In the genomic region with DNA sequence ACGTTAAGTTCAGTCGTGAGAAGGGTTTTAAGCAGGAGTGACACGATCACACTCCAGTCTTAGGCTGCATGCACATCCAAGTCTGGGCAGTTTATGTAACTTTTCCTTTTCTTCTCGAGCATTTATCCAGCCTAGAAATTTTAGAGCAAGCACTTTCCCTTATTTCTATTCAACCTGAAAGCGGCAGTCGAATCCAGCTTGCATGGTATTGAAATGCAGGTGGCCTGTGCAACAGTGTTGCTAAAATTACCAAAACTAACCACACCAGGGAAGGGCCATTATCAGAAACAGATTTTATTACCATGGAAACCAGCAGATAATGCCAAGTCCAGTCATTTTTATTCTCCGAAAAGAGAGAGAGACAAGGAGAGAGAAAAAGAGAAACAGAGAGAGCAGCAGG, we compare ENCODE assay signal across 16 cellular contexts.
DNase-seq lines count a peak whose midpoint lies in the region; ATAC-seq and TF ChIP-seq lines count a peak whose summit lies in the region.
"Had no signal": no experiment of that assay in that cellular context is flagged by ENCODE, and none has a peak within 500 bp of the region (broad histone marks: within the 10 kb centered on the region; RNA-seq: fewer than 3 reads in every experiment).

No MANE protein-coding gene starts in this region.

- no peak for ATAC-seq in HG03108 (IDR thresholded peaks at IDR 0.05; ENCODE audit: unreplicated experiment)
- ATAC-seq: A549; CD8-positive, alpha-beta T cell had no signal

- peak overlapping the region in 1 of 59 donors; percentile 34 for H3K4me3 ChIP-seq in dorsolateral prefrontal cortex
- H3K4me3 ChIP-seq: A549 had no signal

- H3K27me3 ChIP-seq in dorsolateral prefrontal cortex: peaks cover 0 to 12% (median 0%) of the 10 kb centered on the region in 45 donors

- H3K27ac Mint-ChIP-seq in IgD-negative memory B cell: peak overlapping the region in 2 of 3 donors; percentile 48 to 77
- H3K27ac Mint-ChIP-seq in glutamatergic neuron (ENCODE audit: unreplicated experiment): no peak overlapping the region
- H3K27ac Mint-ChIP-seq: CD8-positive, alpha-beta T cell; HFFc6 had no signal

- H3K4me3 Mint-ChIP-seq in IgD-negative memory B cell (no peak overlapping the region), glutamatergic neuron (ENCODE audit: unreplicated experiment) (no peak overlapping the region)
- H3K4me3 Mint-ChIP-seq: CD8-positive, alpha-beta T cell; HFFc6 had no signal

- H3K27me3 Mint-ChIP-seq in IgD-negative memory B cell (peaks cover 20% of the 10 kb centered on the region), glutamatergic neuron (ENCODE audit: unreplicated experiment) (peaks cover 8% of the 10 kb centered on the region)

- DNase-seq in RPMI8226 (peak; percentile 62), dorsolateral prefrontal cortex (no peak), superior temporal gyrus (ENCODE audit: extremely low spot score) (peak; percentile 61), glutamatergic neuron (no peak)
- no peak for DNase-seq in activated CD4-positive, alpha-beta T cell treated with anti-CD3 and anti-CD28 coated beads for 1 hour
- DNase-seq: CD8-positive, alpha-beta T cell; COR-L47; DMS153; DMS79 treated with DMSO at 0.1 percent for 48 hours; EL; HCEC 1CT; HFFc6 had no signal

- H3K4me1 Mint-ChIP-seq in IgD-negative memory B cell (peaks cover 14 to 37% (median 31%) of the 10 kb centered on the region in 3 donors), glutamatergic neuron (ENCODE audit: low read depth, unreplicated experiment) (no peaks in the 10 kb centered on the region)
- H3K4me1 Mint-ChIP-seq: CD14-positive monocyte had no signal

- peak overlapping the region in 47 of 59 donors; percentile 14 to 89 (median 68) for H3K27ac ChIP-seq in dorsolateral prefrontal cortex
- H3K27ac ChIP-seq: A549 had no signal

- TF ChIP-seq CTCF in dorsolateral prefrontal cortex (IDR thresholded peaks at IDR 0.05 in 54 of 56, conservative IDR thresholded peaks at IDR 0.05 in 2 of 56; ENCODE audit: low read depth in 1 of 56, partially characterized antibody in 56 of 56) (no peak), glutamatergic neuron (IDR thresholded peaks at IDR 0.05; ENCODE audit: partially characterized antibody, unreplicated experiment) (no peak)

- intact Hi-C loops in dorsolateral prefrontal cortex (cut with DNase I): no loop called here

- H3K9me3 Mint-ChIP-seq in IgD-negative memory B cell: peaks cover 0 to 4% (median 3%) of the 10 kb centered on the region in 3 donors
- H3K9me3 Mint-ChIP-seq in glutamatergic neuron (ENCODE audit: unreplicated experiment): peaks cover 5% of the 10 kb centered on the region
- H3K9me3 Mint-ChIP-seq: CD8-positive, alpha-beta T cell had no signal

- peaks cover 3% of the 10 kb centered on the region for H3K36me3 Mint-ChIP-seq in IgD-negative memory B cell
- no peaks in the 10 kb centered on the region for H3K36me3 Mint-ChIP-seq in glutamatergic neuron (ENCODE audit: unreplicated experiment)
- H3K36me3 Mint-ChIP-seq: CD14-positive monocyte; CD8-positive, alpha-beta T cell had no signal

Comparison
In these comparisons a context has a peak if more than half of its experiments do, and no peak if none do; other contexts are left out.
1. DNase-seq: peak in RPMI8226 (single experiment) and superior temporal gyrus (single experiment); none in dorsolateral prefrontal cortex (0 of 10), activated CD4-positive, alpha-beta T cell treated with anti-CD3 and anti-CD28 coated beads for 1 hour (single experiment) and glutamatergic neuron (single experiment).